ENCODE assay signal across 21 cellular contexts in the genomic region with DNA sequence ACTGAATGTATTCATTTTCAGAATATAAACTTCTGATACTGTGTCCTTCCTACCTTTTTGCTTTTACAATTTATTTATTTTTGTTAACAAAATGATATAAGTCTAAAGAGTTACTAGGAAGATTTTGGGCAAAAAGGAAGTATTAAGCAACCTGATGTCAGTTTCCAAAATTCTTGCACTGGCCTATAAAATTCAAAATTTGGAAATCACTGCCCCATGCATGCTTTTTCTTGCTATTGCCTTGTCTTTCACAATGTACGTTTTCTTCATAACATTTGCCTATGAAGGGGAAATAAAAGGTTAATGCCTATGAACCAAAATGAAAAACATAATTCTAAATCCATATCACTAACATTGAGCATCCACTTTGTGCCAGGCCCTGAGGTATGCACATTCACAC. TPM values are rescaled to one million over a fixed set of nuclear protein-coding genes. Genes with fewer than 3 reads are reported as not detected.
DNase-seq lines count a peak whose midpoint lies in the region; ATAC-seq and TF ChIP-seq lines count a peak whose summit lies in the region.
"Had no signal": no experiment of that assay in that cellular context is flagged by ENCODE, and none has a peak within 500 bp of the region (broad histone marks: within the 10 kb centered on the region; RNA-seq: fewer than 3 reads in every experiment).

No MANE protein-coding gene starts in this region.

- H3K23ac ChIP-seq in mesenchymal stem cell (ENCODE audit: low read length in 2 of 2) = no peak overlapping the region

- H3K27me3 ChIP-seq in ACC112 (ENCODE audit: insufficient read depth, low read length) (no peaks in the 10 kb centered on the region), mesenchymal stem cell (ENCODE audit: control insufficient read depth in 1 of 2, insufficient read depth in 1 of 2, low read length in 2 of 2) (no peaks in the 10 kb centered on the region), stomach smooth muscle (ENCODE audit: control insufficient read depth in 1 of 2, insufficient read depth in 2 of 2, low read length in 2 of 2) (no peaks in the 10 kb centered on the region), H7 (ENCODE audit: control insufficient read depth, insufficient read depth, low read length) (no peaks in the 10 kb centered on the region), upper lobe of right lung (no peaks in the 10 kb centered on the region)
- H3K27me3 ChIP-seq: SJCRH30 had no signal

- peak overlapping the region in 1 of 2 experiments; percentile 83 for H3K18ac ChIP-seq in mesenchymal stem cell (ENCODE audit: low read depth in 1 of 2, low read length in 2 of 2)

- no peaks in the 10 kb centered on the region for H3K79me2 ChIP-seq in ACC112 (ENCODE audit: control insufficient read depth, insufficient read depth, low read length, unreplicated experiment)

- no peak overlapping the region for H3K14ac ChIP-seq in mesenchymal stem cell (ENCODE audit: low read length in 2 of 2)

- H3K9ac ChIP-seq in mesenchymal stem cell (ENCODE audit: low read length) (peak overlapping the region; percentile 77), stomach smooth muscle (ENCODE audit: low read length in 2 of 2) (no peak overlapping the region)

- no peak overlapping the region for H4K91ac ChIP-seq in mesenchymal stem cell (ENCODE audit: low read length)

- H2BK120ac ChIP-seq in mesenchymal stem cell (ENCODE audit: low read depth, low read length) = no peak overlapping the region

- intact Hi-C loops in upper lobe of right lung (cut with DNase I) = no loop called here

- no peak overlapping the region for H3K4me3 Mint-ChIP-seq in T-helper 17 cell

- no peak overlapping the region for H2AFZ ChIP-seq in ACC112 (ENCODE audit: low read length, unreplicated experiment)
- H2AFZ ChIP-seq in mesenchymal stem cell (ENCODE audit: low read depth, low read length) = no peak overlapping the region

- no peak for ATAC-seq in T-helper 17 cell
- ATAC-seq in upper lobe of right lung = no peak
- ATAC-seq in SK-N-SH treated with all-trans-retinoic acid at 6 μM for 48 hours = no peak

- no peak overlapping the region for H2BK5ac ChIP-seq in mesenchymal stem cell (ENCODE audit: low read depth, low read length, poor library complexity, severe bottlenecking)

- peaks cover 3% of the 10 kb centered on the region for H3K4me1 Mint-ChIP-seq in T-helper 17 cell

- H3K79me1 ChIP-seq in mesenchymal stem cell (replicated peaks; ENCODE audit: low read length, poor library complexity, severe bottlenecking) = no peaks in the 10 kb centered on the region

- H3K4me3 ChIP-seq in ACC112 (ENCODE audit: low read depth, low read length) = no peak overlapping the region
- no peak overlapping the region for H3K4me3 ChIP-seq in mesenchymal stem cell (ENCODE audit: insufficient read depth in 1 of 2, low read depth in 1 of 2, low read length in 2 of 2)
- H3K4me3 ChIP-seq in stomach smooth muscle (ENCODE audit: low read length in 2 of 2) = no peak overlapping the region
- no peak overlapping the region for H3K4me3 ChIP-seq in H7 (ENCODE audit: insufficient read depth, low read depth, low read length)
- H3K4me3 ChIP-seq in upper lobe of right lung = no peak overlapping the region
- H3K4me3 ChIP-seq: HAP-1, SJCRH30 had no signal

- no peaks in the 10 kb centered on the region for H3K36me3 Mint-ChIP-seq in T-helper 17 cell (ENCODE audit: low read depth)

- H3K27me3 Mint-ChIP-seq in T-helper 17 cell = peaks cover 20% of the 10 kb centered on the region

- peak overlapping the region; percentile 61; the same call in 1 of the 2 replicates for H3K27ac ChIP-seq in ACC112 (ENCODE audit: low read depth, low read length)
- H3K27ac ChIP-seq in mesenchymal stem cell (ENCODE audit: low read length, poor library complexity, severe bottlenecking) = no peak overlapping the region
- H3K27ac ChIP-seq in stomach smooth muscle (ENCODE audit: low read length) = peak overlapping the region; percentile 60
- no peak overlapping the region for H3K27ac ChIP-seq in upper lobe of right lung
- H3K27ac ChIP-seq: C4-2B, SJCRH30 had no signal

- peak overlapping the region in 1 of 2 experiments; percentile 85 for H3K4ac ChIP-seq in mesenchymal stem cell (ENCODE audit: low read depth in 1 of 2, low read length in 2 of 2)

- H2BK12ac ChIP-seq in mesenchymal stem cell (ENCODE audit: low read length in 2 of 2) = peak overlapping the region in 1 of 2 experiments; percentile 86

- DNase-seq in T-helper 17 cell (no peak), mesenchymal stem cell (no peak), H7 (no peak), upper lobe of right lung (no peak), NCI-H2107 treated with DMSO at 0.1 percent for 48 hours (lab: John Stamatoyannopoulos, UW; ENCODE audit: unreplicated experiment) (no peak)
- DNase-seq: COR-L47; DMS53; Kasumi-1; MV-4-11; NCI-H1436 treated with DMSO at 0.1 percent for 48 hours; NCI-H2081; NCI-H2227 treated with DMSO at 0.1 percent for 48 hours; NCI-H526 treated with DMSO at 0.1 percent for 48 hours; NK-92 treated with Interleukin-12 subunit alpha and Interleukin-12 subunit beta, amount 100 ng/mL, for 24 hours; RPMI8226; SJCRH30 had no signal

- H3K4me1 ChIP-seq in ACC112 (ENCODE audit: control insufficient read depth, insufficient read depth, low read length, unreplicated experiment) (peaks cover 49% of the 10 kb centered on the region), mesenchymal stem cell (ENCODE audit: control insufficient read depth, insufficient read depth, low read depth, low read length) (peaks cover 5% of the 10 kb centered on the region), stomach smooth muscle (ENCODE audit: control insufficient read depth, insufficient read depth, low read length) (peaks cover 27% of the 10 kb centered on the region), upper lobe of right lung (peaks cover 29% of the 10 kb centered on the region)

- no peak overlapping the region for H4K8ac ChIP-seq in mesenchymal stem cell (ENCODE audit: low read length)

- no peak for TF ChIP-seq CTCF in upper lobe of right lung (IDR thresholded peaks at IDR 0.05)

- WGBS in mesenchymal stem cell = no CpG with 5 or more reads among the region's 1 CpG

- no peaks in the 10 kb centered on the region for H3K36me3 ChIP-seq in ACC112 (ENCODE audit: insufficient read depth, low read length)
- H3K36me3 ChIP-seq in mesenchymal stem cell (ENCODE audit: control insufficient read depth in 1 of 2, insufficient read depth in 2 of 2, low read depth in 1 of 2, low read length in 2 of 2) = no peaks in the 10 kb centered on the region
- H3K36me3 ChIP-seq in stomach smooth muscle (ENCODE audit: control insufficient read depth in 2 of 2, insufficient read depth in 2 of 2, low read length in 2 of 2) = no peaks in the 10 kb centered on the region
- no peaks in the 10 kb centered on the region for H3K36me3 ChIP-seq in H7 (replicated peaks; ENCODE audit: control insufficient read depth, insufficient read depth, low read length)
- no peaks in the 10 kb centered on the region for H3K36me3 ChIP-seq in upper lobe of right lung
- H3K36me3 ChIP-seq: HAP-1, SJCRH30 had no signal

- H3K27ac Mint-ChIP-seq in T-helper 17 cell = peak overlapping the region; percentile 19

- no peaks in the 10 kb centered on the region for H3K9me3 ChIP-seq in T-helper 17 cell (ENCODE audit: control insufficient read depth, low read length, poor library complexity, severe bottlenecking)
- no peaks in the 10 kb centered on the region for H3K9me3 ChIP-seq in mesenchymal stem cell (ENCODE audit: control insufficient read depth, low read length)
- H3K9me3 ChIP-seq in stomach smooth muscle (ENCODE audit: control insufficient read depth in 2 of 2, low read length in 2 of 2) = no peaks in the 10 kb centered on the region
- H3K9me3 ChIP-seq in upper lobe of right lung = no peaks in the 10 kb centered on the region
- H3K9me3 ChIP-seq: HAP-1, SJCRH30 had no signal

- no peak overlapping the region for H2AK5ac ChIP-seq in mesenchymal stem cell (ENCODE audit: low read length, severe bottlenecking)

- no peak overlapping the region for H2BK15ac ChIP-seq in mesenchymal stem cell (ENCODE audit: low read depth, poor library complexity, severe bottlenecking)

- H3K4me2 ChIP-seq in mesenchymal stem cell (ENCODE audit: low read length, poor library complexity, severe bottlenecking) = no peak overlapping the region

TF ChIP-seq in SK-N-SH treated with all-trans-retinoic acid at 6 μM for 48 hours, 23 proteins besides CTCF, POLR2A, EP300 and RAD21 (continues in another document):
- no peak for TF ChIP-seq ZFP30 (CRISPR knock-in tag; IDR thresholded peaks at IDR 0.05)
- TF ChIP-seq, protein P1, sequence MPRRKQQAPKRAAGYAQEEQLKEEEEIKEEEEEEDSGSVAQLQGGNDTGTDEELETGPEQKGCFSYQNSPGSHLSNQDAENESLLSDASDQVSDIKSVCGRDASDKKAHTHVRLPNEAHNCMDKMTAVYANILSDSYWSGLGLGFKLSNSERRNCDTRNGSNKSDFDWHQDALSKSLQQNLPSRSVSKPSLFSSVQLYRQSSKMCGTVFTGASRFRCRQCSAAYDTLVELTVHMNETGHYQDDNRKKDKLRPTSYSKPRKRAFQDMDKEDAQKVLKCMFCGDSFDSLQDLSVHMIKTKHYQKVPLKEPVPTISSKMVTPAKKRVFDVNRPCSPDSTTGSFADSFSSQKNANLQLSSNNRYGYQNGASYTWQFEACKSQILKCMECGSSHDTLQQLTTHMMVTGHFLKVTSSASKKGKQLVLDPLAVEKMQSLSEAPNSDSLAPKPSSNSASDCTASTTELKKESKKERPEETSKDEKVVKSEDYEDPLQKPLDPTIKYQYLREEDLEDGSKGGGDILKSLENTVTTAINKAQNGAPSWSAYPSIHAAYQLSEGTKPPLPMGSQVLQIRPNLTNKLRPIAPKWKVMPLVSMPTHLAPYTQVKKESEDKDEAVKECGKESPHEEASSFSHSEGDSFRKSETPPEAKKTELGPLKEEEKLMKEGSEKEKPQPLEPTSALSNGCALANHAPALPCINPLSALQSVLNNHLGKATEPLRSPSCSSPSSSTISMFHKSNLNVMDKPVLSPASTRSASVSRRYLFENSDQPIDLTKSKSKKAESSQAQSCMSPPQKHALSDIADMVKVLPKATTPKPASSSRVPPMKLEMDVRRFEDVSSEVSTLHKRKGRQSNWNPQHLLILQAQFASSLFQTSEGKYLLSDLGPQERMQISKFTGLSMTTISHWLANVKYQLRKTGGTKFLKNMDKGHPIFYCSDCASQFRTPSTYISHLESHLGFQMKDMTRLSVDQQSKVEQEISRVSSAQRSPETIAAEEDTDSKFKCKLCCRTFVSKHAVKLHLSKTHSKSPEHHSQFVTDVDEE (CRISPR knock-in tag; IDR thresholded peaks at IDR 0.05) = no peak
- TF ChIP-seq ISL1 (CRISPR knock-in tag; IDR thresholded peaks at IDR 0.05) = no peak
- TF ChIP-seq CSDC2 (CRISPR knock-in tag; IDR thresholded peaks at IDR 0.05) = no peak
- no peak for TF ChIP-seq RARB (CRISPR knock-in tag; IDR thresholded peaks at IDR 0.05)
- no peak for TF ChIP-seq OSR1 (CRISPR knock-in tag; IDR thresholded peaks at IDR 0.05)

RNA-seq across cellular contexts. Expression of a gene that starts 40.1 kb away (rescaled TPM):
- 10 to 100 TPM; 24.5 to 28.2 TPM for total RNA-seq in T-helper 17 cell
- 26.8 TPM for polyA plus RNA-seq in mesenchymal stem cell (2013, experiment 1 of 2)
- polyA plus RNA-seq in mesenchymal stem cell (2013, experiment 2 of 2) = 26.1 TPM
- 13.0 and 18.8 TPM in 2 replicates for total RNA-seq in H7 (2014; rRNA removed; shearing (Covaris generic))
- 46.7 TPM for total RNA-seq in upper lobe of right lung

Comparison
In these comparisons a context has a peak if more than half of its experiments do, and no peak if none do; other contexts are left out.
1. H3K27ac ChIP-seq: peak in ACC112 (single experiment) and stomach smooth muscle (single experiment); none in mesenchymal stem cell (single experiment) and upper lobe of right lung (single experiment).